Comparison of ENCODE assay signal across 22 cellular contexts in genomic region chr1:217622042-217622441, GRCh38. TPM values are rescaled to one million over a fixed set of nuclear protein-coding genes. Genes with fewer than 3 reads are reported as not detected.
DNase-seq lines count a peak whose midpoint lies in the region; ATAC-seq lines count a peak whose summit lies in the region.
"Had no signal": no experiment of that assay in that cellular context is flagged by ENCODE, and none has a peak within 500 bp of the region (broad histone marks: within the 10 kb centered on the region; RNA-seq: fewer than 3 reads in every experiment).

No MANE protein-coding gene starts in this region.

- no peak overlapping the region for H3K4me3 Mint-ChIP-seq in stimulated activated effector memory CD8-positive, alpha-beta T cell treated with anti-CD3 and anti-CD28 coated beads, Interleukin-12 subunit alpha, Interleukin-12 subunit beta, amount 100 ng/mL, for 72 hours
- H3K4me3 Mint-ChIP-seq: activated naive CD8-positive, alpha-beta T cell treated with anti-CD3 and anti-CD28 coated beads, Interleukin-2, amount 10 ng/mL, durations not matched to agents 7 days and 5 days; CD8-positive, alpha-beta memory T cell; HFFc6 had no signal

- ATAC-seq in GM18861 (IDR thresholded peaks at IDR 0.05; ENCODE audit: unreplicated experiment) (peak; percentile 29), GM21367 (IDR thresholded peaks at IDR 0.05; ENCODE audit: unreplicated experiment) (peak; percentile 31), HG03097 (IDR thresholded peaks at IDR 0.05; ENCODE audit: low FRiP score, unreplicated experiment) (peak; percentile 36), Right ventricle myocardium inferior (no peak)
- ATAC-seq in stimulated activated effector memory CD8-positive, alpha-beta T cell treated with anti-CD3 and anti-CD28 coated beads, Interleukin-12 subunit alpha, Interleukin-12 subunit beta, amount 100 ng/mL, for 72 hours: peak; percentile 69

- DNase-seq in stimulated activated effector memory CD8-positive, alpha-beta T cell treated with anti-CD3 and anti-CD28 coated beads, Interleukin-12 subunit alpha, Interleukin-12 subunit beta, amount 100 ng/mL, for 72 hours (ENCODE audit: low spot score in 2 of 2): no peak
- DNase-seq in Right ventricle myocardium inferior (ENCODE audit: missing footprints) (no peak), NCI-H2196 treated with DMSO at 0.1 percent for 48 hours (lab: John Stamatoyannopoulos, UW; ENCODE audit: unreplicated experiment) (no peak)
- no peak for DNase-seq in activated CD8-positive, alpha-beta memory T cell treated with anti-CD3 and anti-CD28 coated beads for 24 hours
- DNase-seq: activated naive CD8-positive, alpha-beta T cell treated with anti-CD3 and anti-CD28 coated beads, Interleukin-2, amount 10 ng/mL, durations not matched to agents 7 days and 5 days; CD8-positive, alpha-beta memory T cell; DMS79 treated with DMSO at 0.1 percent for 48 hours; effector memory CD4-positive, alpha-beta T cell; esophagus squamous epithelium; HFFc6; kidney glomerular epithelial cell; mammary epithelial cell; NCI-H1105 treated with DMSO at 0.1 percent for 48 hours; NCI-H2107; NCI-H510A; stimulated activated CD4-positive, alpha-beta T cell treated with anti-CD3 and anti-CD28 coated beads, Interleukin-1b, Interleukin-23, amount 100 ng/mL, for 48 hours; stimulated activated naive CD4-positive, alpha-beta T cell treated with Interleukin-2 at 50 U/mL for 16 hours; T1000; trophoblast cell had no signal

- H3K4me1 Mint-ChIP-seq in stimulated activated effector memory CD8-positive, alpha-beta T cell treated with anti-CD3 and anti-CD28 coated beads, Interleukin-12 subunit alpha, Interleukin-12 subunit beta, amount 100 ng/mL, for 72 hours: peaks cover 22% of the 10 kb centered on the region

- intact Hi-C loops in Right ventricle myocardium inferior (cut with DNase I): no loop called here

- H3K36me3 Mint-ChIP-seq in stimulated activated effector memory CD8-positive, alpha-beta T cell treated with anti-CD3 and anti-CD28 coated beads, Interleukin-12 subunit alpha, Interleukin-12 subunit beta, amount 100 ng/mL, for 72 hours: peaks cover 41% of the 10 kb centered on the region

- H3K9me3 Mint-ChIP-seq in stimulated activated effector memory CD8-positive, alpha-beta T cell treated with anti-CD3 and anti-CD28 coated beads, Interleukin-12 subunit alpha, Interleukin-12 subunit beta, amount 100 ng/mL, for 72 hours: no peaks in the 10 kb centered on the region
- H3K9me3 Mint-ChIP-seq: activated naive CD8-positive, alpha-beta T cell treated with anti-CD3 and anti-CD28 coated beads, Interleukin-2, amount 10 ng/mL, durations not matched to agents 7 days and 5 days; CD8-positive, alpha-beta memory T cell; HFFc6 had no signal

- no peak overlapping the region for H3K27ac Mint-ChIP-seq in stimulated activated effector memory CD8-positive, alpha-beta T cell treated with anti-CD3 and anti-CD28 coated beads, Interleukin-12 subunit alpha, Interleukin-12 subunit beta, amount 100 ng/mL, for 72 hours
- H3K27ac Mint-ChIP-seq: activated naive CD8-positive, alpha-beta T cell treated with anti-CD3 and anti-CD28 coated beads, Interleukin-2, amount 10 ng/mL, durations not matched to agents 7 days and 5 days; HFFc6 had no signal

RNA-seq across cellular contexts. Expression of gene GPATCH2, which starts 8.8 kb away (rescaled TPM):
- 6.0 TPM for total RNA-seq in Right ventricle myocardium inferior

RNA-seq across cellular contexts. Expression of gene SPATA17, which starts 9.1 kb away (rescaled TPM):
- total RNA-seq in Right ventricle myocardium inferior: 1.1 TPM
- total RNA-seq: activated naive CD8-positive, alpha-beta T cell treated with anti-CD3 and anti-CD28 coated beads, Interleukin-2, amount 10 ng/mL, durations not matched to agents 7 days and 5 days had no signal
